14 cellular contexts compared by ENCODE assay signal in genomic region chr15:22418212-22418611, GRCh38. TPM values are rescaled to one million over a fixed set of nuclear protein-coding genes. Genes with fewer than 3 reads are reported as not detected.
DNase-seq lines count a peak whose midpoint lies in the region; ATAC-seq, FAIRE-seq and TF ChIP-seq lines count a peak whose summit lies in the region.
"Not testable (repeated sequence)": the region's sequence is repeated elsewhere in the genome, so short reads cannot be mapped to it uniquely, and the experiment has no call there.
"Had no signal": no experiment of that assay in that cellular context is flagged by ENCODE, and none has a peak within 500 bp of the region (broad histone marks: within the 10 kb centered on the region; RNA-seq: fewer than 3 reads in every experiment).

No MANE protein-coding gene starts in this region.

- H3K9me3 Mint-ChIP-seq in GM23338, result not testable (repeated sequence)

- H3K79me2 ChIP-seq in GM23338 (replicated peaks; ENCODE audit: insufficient read depth); HepG2 (ENCODE audit: insufficient read depth, low read length): not testable (repeated sequence)

- H3K9me3 ChIP-seq in HepG2 (ENCODE audit: low read length); lung (ENCODE audit: control insufficient read depth in 2 of 2, insufficient read depth in 1 of 2, low read length in 1 of 2); upper lobe of left lung: not testable (repeated sequence)

- POLR2A ChIA-PET in HepG2 (lab: Yijun Ruan, JAX), result not testable (repeated sequence)

- not testable (repeated sequence) for H3K36me3 ChIP-seq in GM23338 (ENCODE audit: insufficient read depth); HepG2 (replicated peaks in 1 of 2; ENCODE audit: control insufficient read depth in 1 of 2, insufficient read depth in 2 of 2, low read length in 2 of 2); lung (ENCODE audit: control insufficient read depth in 2 of 2, insufficient read depth in 2 of 2, low read length in 2 of 2); upper lobe of left lung

- not testable (repeated sequence) for H3K27me3 ChIP-seq in GM23338 (ENCODE audit: insufficient read depth); HepG2 (ENCODE audit: control insufficient read depth in 1 of 2, insufficient read depth in 2 of 2, low read length in 2 of 2); lung (ENCODE audit: control insufficient read depth, insufficient read depth); upper lobe of left lung

- ATAC-seq in GM23338 (peak; percentile 26; the same call in 2 of the 3 replicates), SK-N-SH treated with all-trans-retinoic acid at 6 μM for 48 hours (peak; percentile 20; the same call in 2 of the 3 replicates), Right ventricle myocardium inferior (peak; percentile 57), left ventricle myocardium superior (peak; percentile 55), HepG2 (peak; percentile 48), lung (ENCODE audit: insufficient read depth, low FRiP score) (peak; percentile 11), upper lobe of left lung (ENCODE audit: low FRiP score in 2 of 2) (peak; percentile 63 to 65)

- not testable (repeated sequence) for H3K4me3 Mint-ChIP-seq in GM23338

- not testable (repeated sequence) for H3K4me3 ChIP-seq in GM23338; HepG2 (replicated peaks in 1 of 3; ENCODE audit: insufficient read depth in 1 of 3, low read depth in 2 of 3, low read length in 3 of 3); lung; upper lobe of left lung

- H3K9me2 ChIP-seq in GM23338 (ENCODE audit: insufficient read depth), result not testable (repeated sequence)

- CTCF ChIA-PET in HepG2 (lab: Yijun Ruan, JAX; ENCODE audit: low intra/inter-chr PET ratio, low total read pairs), result not testable (repeated sequence)

- DNase-seq in GM23338 (ENCODE audit: low spot score); Right ventricle myocardium inferior (ENCODE audit: missing footprints); left ventricle myocardium superior; HepG2 (ENCODE audit: low spot score); lung (ENCODE audit: low spot score); upper lobe of left lung: not testable (repeated sequence)

- in situ Hi-C loops in HepG2 (cut with HindIII; ENCODE audit: extremely low pct_ligation_motif_present, low pct_unique_long_range_greater_than_20kb), result not testable (repeated sequence)

- WGBS in HepG2 (ENCODE audit: low lambda C conversion rate), result no CpG with 5 or more reads among the region's 29 CpGs
- no CpG with 5 or more reads among the region's 29 CpGs for WGBS in lung, 2 donors
- no CpG with 5 or more reads among the region's 29 CpGs for WGBS in upper lobe of left lung, 2 donors

- not testable (repeated sequence) for H3F3A ChIP-seq in GM23338 (replicated peaks; ENCODE audit: low read depth)

- H3K27me3 Mint-ChIP-seq in GM23338 (ENCODE audit: insufficient read depth, low read depth, poor library complexity), result not testable (repeated sequence)

- not testable (repeated sequence) for H3K4me2 ChIP-seq in GM23338; HepG2 (ENCODE audit: low read depth, low read length)

- not testable (repeated sequence) for H3K27ac Mint-ChIP-seq in GM23338

- not testable (repeated sequence) for H3K36me3 Mint-ChIP-seq in GM23338 (ENCODE audit: low read depth)

- TF ChIP-seq CTCF in GM23338 (conservative IDR thresholded peaks at IDR 0.05; ENCODE audit: low read depth in 2 of 2); HepG2 (CRISPR knock-in tag; IDR thresholded peaks at IDR 0.05); lung (IDR thresholded peaks at IDR 0.05; ENCODE audit: control extremely low read depth, extremely low read depth); upper lobe of left lung (IDR thresholded peaks at IDR 0.05): not testable (repeated sequence)

- H3K27ac ChIP-seq in GM23338 (ENCODE audit: low read depth); HepG2 (ENCODE audit: extremely low read length, insufficient read depth, low read length); lung (ENCODE audit: low read depth in 1 of 2, low read length in 1 of 2); upper lobe of left lung: not testable (repeated sequence)

- not testable (repeated sequence) for FAIRE-seq in HepG2 (lab: Jason Lieb, UNC)

- H2AFZ ChIP-seq in GM23338; HepG2 (ENCODE audit: low read length): not testable (repeated sequence)

- not testable (repeated sequence) for TF ChIP-seq POLR2A in HepG2 (IDR thresholded peaks at IDR 0.05; ENCODE audit: insufficient read depth in 1 of 2, low read depth in 2 of 2, low read length in 2 of 2); upper lobe of left lung (IDR thresholded peaks at IDR 0.05)

- intact Hi-C loops in Right ventricle myocardium inferior (cut with DNase I); left ventricle myocardium superior (cut with micrococcal nuclease); HepG2 (cut with micrococcal nuclease; ENCODE audit: unreplicated experiment): not testable (repeated sequence)

- not testable (repeated sequence) for H4K20me1 ChIP-seq in GM23338 (replicated peaks; ENCODE audit: insufficient read depth); HepG2 (ENCODE audit: insufficient read depth, low read length)

- BruUV-seq in HepG2 (replicated peaks; lab: Mats Ljungman, UMichigan), result not testable (repeated sequence)

- H3K9ac ChIP-seq in HepG2 (ENCODE audit: insufficient read depth, low read depth, low read length), result not testable (repeated sequence)

- H3K4me1 ChIP-seq in GM23338 (ENCODE audit: insufficient read depth); HepG2 (ENCODE audit: insufficient read depth, low read length); lung (ENCODE audit: control insufficient read depth in 2 of 2, insufficient read depth in 2 of 2, low read length in 2 of 2); upper lobe of left lung: not testable (repeated sequence)

- TF ChIP-seq EP300 in HepG2 (IDR thresholded peaks at IDR 0.05; ENCODE audit: low read depth in 2 of 2, low read length in 2 of 2); HepG2 (CRISPR knock-in tag; IDR thresholded peaks at IDR 0.05; ENCODE audit: borderline replicate concordance); upper lobe of left lung (IDR thresholded peaks at IDR 0.05): not testable (repeated sequence)

- not testable (repeated sequence) for TF ChIP-seq RAD21 in HepG2 (CRISPR knock-in tag; IDR thresholded peaks at IDR 0.05)

- not testable (repeated sequence) for H3K4me1 Mint-ChIP-seq in GM23338

RNA-seq across cellular contexts. Expression of gene GOLGA6L22, which starts 40.5 kb away (rescaled TPM):
- not detected in 2 replicates for total RNA-seq in GM23338 (2014; rRNA removed; shearing (Covaris generic))
- polyA plus RNA-seq in GM23338 (2016; fragmentation: Nextera tagmentation; extraction: Ambion mirVana) (not detected in 2 replicates), HepG2 (2011; rRNA removed) (not detected in 2 replicates), lung (not detected)
- total RNA-seq in Right ventricle myocardium inferior (not detected), left ventricle myocardium superior (not detected), HepG2 (2016; rRNA removed; fragmentation: Illumina TruSeq; extraction: Trizol) (not detected in 2 replicates), lung (not detected), upper lobe of left lung (not detected)
- not detected in 2 replicates for total RNA-seq in HepG2 (2016; cell fraction: cytosol; rRNA removed; fragmentation: Illumina TruSeq; extraction: Trizol; ENCODE audit: low read depth)
- total RNA-seq in HepG2 (2016; cell fraction: insoluble cytoplasmic fraction; rRNA removed; fragmentation: Illumina TruSeq; extraction: Trizol), result not detected in 2 replicates
- not detected in 2 replicates for total RNA-seq in HepG2 (2016; cell fraction: membrane; rRNA removed; fragmentation: Illumina TruSeq; extraction: Trizol)
- total RNA-seq in HepG2 (2016; cell fraction: nucleus; rRNA removed; fragmentation: Illumina TruSeq; extraction: Trizol), result not detected in 2 replicates
- not detected in 2 replicates for polyA plus RNA-seq in HepG2 (2011; cell fraction: cytosol; rRNA removed)
- not detected in 2 replicates for polyA plus RNA-seq in HepG2 (2011; cell fraction: nucleus; rRNA removed)
- polyA plus RNA-seq in HepG2 (2012), result not detected in 2 replicates
- not detected in 2 replicates for polyA plus RNA-seq in HepG2 (2016; cell fraction: cytosol; fragmentation: Illumina TruSeq; extraction: Trizol; ENCODE audit: low read depth)
- polyA plus RNA-seq in HepG2 (2016; cell fraction: insoluble cytoplasmic fraction; fragmentation: Illumina TruSeq; extraction: Trizol; ENCODE audit: low read depth), result not detected in 2 replicates
- polyA plus RNA-seq in HepG2 (2016; cell fraction: membrane; fragmentation: Illumina TruSeq; extraction: Trizol; ENCODE audit: low read depth), result not detected in 2 replicates
- polyA plus RNA-seq in HepG2 (2016; cell fraction: nucleus; fragmentation: Illumina TruSeq; extraction: Trizol; ENCODE audit: insufficient read depth, low read depth), result not detected in 2 replicates
- not detected in 2 replicates for polyA minus RNA-seq in HepG2 (2011; rRNA and poly(A)+ RNA removed; ENCODE audit: low replicate concordance)
- polyA minus RNA-seq in HepG2 (2011; cell fraction: cytosol; rRNA and poly(A)+ RNA removed), result not detected in 2 replicates
- polyA minus RNA-seq in HepG2 (2011; cell fraction: nucleus; rRNA and poly(A)+ RNA removed), result not detected in 2 replicates
- total RNA-seq: A673; Calu3; CD4-positive, alpha-beta memory T cell; Daoy; G401; HFFc6 had no signal
- polyA plus RNA-seq: BJ; CD4-positive, alpha-beta memory T cell had no signal

Comparison
In these comparisons a context has a peak if more than half of its experiments do, and no peak if none do; other contexts are left out.
1. ATAC-seq: peak in every context shown above with its lines; median percentile 64 in upper lobe of left lung; 57 in Right ventricle myocardium inferior; 55 in left ventricle myocardium superior; 48 in HepG2; 26 in GM23338; 20 in SK-N-SH treated with all-trans-retinoic acid at 6 μM for 48 hours; 11 in lung.